ENCODE assay signal across 1 cellular context in the genomic region with DNA sequence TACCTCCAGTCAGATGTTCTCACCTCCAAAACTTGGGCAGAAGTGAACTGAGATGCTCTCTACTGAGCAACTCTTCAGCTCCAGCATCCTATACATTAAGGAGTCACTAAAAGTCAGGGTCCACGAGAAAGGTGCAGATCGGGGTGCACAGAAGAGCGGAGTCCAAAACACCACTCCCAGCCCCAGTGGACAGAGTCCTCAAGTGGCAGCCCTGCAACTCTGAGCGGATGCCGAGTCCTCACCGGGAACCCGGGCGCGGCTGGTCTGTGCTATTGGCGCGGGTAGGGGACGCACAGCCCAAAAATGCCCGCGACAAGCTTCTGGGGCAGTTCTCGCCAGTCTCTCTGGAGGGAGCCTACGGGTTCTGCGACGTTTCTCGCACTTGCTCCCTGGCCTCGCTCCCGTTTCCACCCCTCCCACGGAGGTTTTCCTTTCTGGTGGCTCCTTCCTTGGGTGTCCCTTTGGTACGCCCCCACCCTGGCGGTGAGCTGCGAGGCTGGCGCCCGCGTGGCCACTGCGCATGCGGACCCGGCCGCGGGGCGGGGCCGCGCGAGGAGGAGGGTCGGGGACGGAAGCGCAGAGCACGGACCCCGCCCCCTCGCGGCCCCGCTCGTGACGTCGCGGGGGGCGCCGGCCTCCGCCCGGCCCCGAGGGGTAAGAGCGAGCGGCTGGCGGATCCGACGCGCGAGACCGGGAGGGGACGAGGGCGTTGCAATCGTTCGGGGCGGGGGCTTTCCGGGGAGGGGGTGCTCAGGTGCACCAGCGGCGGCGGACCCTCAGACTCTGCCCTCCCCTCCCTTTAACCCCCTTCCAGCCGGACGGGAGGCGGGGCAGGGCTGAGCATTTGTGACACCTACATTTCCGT.
A peak's percentile ranks its signal among the peaks of the same experiment; 100 is the strongest.
TF ChIP-seq lines count a peak whose summit lies in the region.

A gene with protein sequence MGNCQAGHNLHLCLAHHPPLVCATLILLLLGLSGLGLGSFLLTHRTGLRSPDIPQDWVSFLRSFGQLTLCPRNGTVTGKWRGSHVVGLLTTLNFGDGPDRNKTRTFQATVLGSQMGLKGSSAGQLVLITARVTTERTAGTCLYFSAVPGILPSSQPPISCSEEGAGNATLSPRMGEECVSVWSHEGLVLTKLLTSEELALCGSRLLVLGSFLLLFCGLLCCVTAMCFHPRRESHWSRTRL (plus strand): TSS at position 601 of the 865 bp plus-strand sequence. CDS start 1,065 bp downstream, outside the sequence.

TF ChIP-seq in H1, 55 proteins besides CTCF, POLR2A, EP300 and RAD21 (continues in another document):
- TF ChIP-seq SIRT6 (IDR thresholded peaks at IDR 0.05; ENCODE audit: low read length) (no peak), CHD2 (IDR thresholded peaks at IDR 0.05; ENCODE audit: low read length) (no peak), PHF8 (conservative IDR thresholded peaks at IDR 0.05; ENCODE audit: low read depth, low read length) (peak; percentile 78; the same call in 1 of the 2 replicates), SIN3A (conservative IDR thresholded peaks at IDR 0.05 in 1 of 2, IDR thresholded peaks at IDR 0.05 in 1 of 2; ENCODE audit: low read depth in 1 of 2, low read length in 2 of 2) (peak in 1 of 2 experiments; percentile 33; a peak in 1 of 4 replicates), YY1 (IDR thresholded peaks at IDR 0.05; ENCODE audit: low read depth, low read length) (no peak), FOSL1 (IDR thresholded peaks at IDR 0.05; ENCODE audit: insufficient read depth, low read depth, low read length) (no peak), GABPA (IDR thresholded peaks at IDR 0.05; ENCODE audit: borderline replicate concordance, insufficient read depth, low read length) (no peak), EGR1 (IDR thresholded peaks at IDR 0.05; ENCODE audit: borderline replicate concordance, low read depth, low read length) (no peak), BACH1 (IDR thresholded peaks at IDR 0.05; ENCODE audit: low read length) (peak; percentile 69), CREB1 (IDR thresholded peaks at IDR 0.05) (peak; percentile 75), SIX5 (IDR thresholded peaks at IDR 0.05; ENCODE audit: low read depth, low read length) (no peak), SP4 (IDR thresholded peaks at IDR 0.05; ENCODE audit: low read length) (no peak), POU5F1 (IDR thresholded peaks at IDR 0.05; ENCODE audit: low read depth, low read length) (no peak), EZH2 (IDR thresholded peaks at IDR 0.05; ENCODE audit: low read depth, low read length, severe bottlenecking) (no peak), CBX5 (IDR thresholded peaks at IDR 0.05; ENCODE audit: low read depth, low read length) (no peak), NRF1 (IDR thresholded peaks at IDR 0.05; ENCODE audit: low read depth, low read length) (peak; percentile 83), TAF7 (optimal IDR thresholded peaks at IDR 0.05; ENCODE audit: borderline replicate concordance, low read depth, low read length) (no peak), MAFK (IDR thresholded peaks at IDR 0.05; ENCODE audit: low read depth, low read length) (no peak), TBP (IDR thresholded peaks at IDR 0.05; ENCODE audit: low read depth, low read length) (peak; percentile 70), TEAD4 (IDR thresholded peaks at IDR 0.05; ENCODE audit: low read depth, low read length) (no peak), KDM1A (IDR thresholded peaks at IDR 0.05; ENCODE audit: borderline replicate concordance, low read length) (no peak), KDM4A (IDR thresholded peaks at IDR 0.05; ENCODE audit: low read depth, low read length, severe bottlenecking) (peak; percentile 83), HDAC6 (IDR thresholded peaks at IDR 0.05; ENCODE audit: low read depth, low read length) (no peak), ZNF274 (IDR thresholded peaks at IDR 0.05; ENCODE audit: borderline replicate concordance, extremely low read depth, low read length) (no peak), TCF12 (IDR thresholded peaks at IDR 0.05; ENCODE audit: low read depth, low read length) (no peak), JUND (IDR thresholded peaks at IDR 0.05; ENCODE audit: low read length) (peak; percentile 88), NANOG (IDR thresholded peaks at IDR 0.05; ENCODE audit: insufficient read depth, low read depth, low read length, poor library complexity, severe bottlenecking) (no peak), CTBP2 (IDR thresholded peaks at IDR 0.05; ENCODE audit: borderline replicate concordance, insufficient read depth, insufficient read length, low read length) (no peak), RNF2 (IDR thresholded peaks at IDR 0.05; ENCODE audit: borderline replicate concordance, low read depth, low read length, missing control alignments, poor library complexity, severe bottlenecking) (no peak), KDM5A (IDR thresholded peaks at IDR 0.05; ENCODE audit: low read length) (no peak), BRCA1 (IDR thresholded peaks at IDR 0.05; ENCODE audit: low read depth, low read length) (no peak), GTF2F1 (IDR thresholded peaks at IDR 0.05; ENCODE audit: borderline replicate concordance, low read depth, low read length) (no peak), CEBPB (IDR thresholded peaks at IDR 0.05; ENCODE audit: low read depth, low read length) (no peak), CHD1 (IDR thresholded peaks at IDR 0.05; ENCODE audit: low read depth, low read length) (peak; percentile 83), HDAC2 (IDR thresholded peaks at IDR 0.05; ENCODE audit: borderline replicate concordance in 1 of 2, low read depth in 2 of 2, low read length in 2 of 2) (0 out of 4 replicates have a peak, but pooled peaks of 1 of the 2 experiments have one; percentile 25), RXRA (IDR thresholded peaks at IDR 0.05; ENCODE audit: insufficient read depth, low read depth, low read length) (no peak), ASH2L (IDR thresholded peaks at IDR 0.05; ENCODE audit: low read length) (peak; percentile 49), SP2 (IDR thresholded peaks at IDR 0.05; ENCODE audit: low read length) (no peak), JUN (IDR thresholded peaks at IDR 0.05; ENCODE audit: low read depth, low read length) (no peak), SAP30 (IDR thresholded peaks at IDR 0.05; ENCODE audit: insufficient read depth, insufficient replicate concordance, low read length) (no peak), RFX5 (IDR thresholded peaks at IDR 0.05; ENCODE audit: borderline replicate concordance, low read depth, low read length) (no peak), SP1 (IDR thresholded peaks at IDR 0.05; ENCODE audit: low read depth, low read length) (no peak), SRF (IDR thresholded peaks at IDR 0.05; ENCODE audit: low read depth, low read length) (no peak), CBX8 (IDR thresholded peaks at IDR 0.05; ENCODE audit: borderline replicate concordance, low read depth, low read length) (no peak), RBBP5 (IDR thresholded peaks at IDR 0.05; ENCODE audit: borderline replicate concordance, low read depth, low read length) (peak; percentile 17; the same call in 1 of the 2 replicates), TAF1 (IDR thresholded peaks at IDR 0.05; ENCODE audit: low read depth, low read length) (peak; percentile 85)
- TF ChIP-seq, protein P1, sequence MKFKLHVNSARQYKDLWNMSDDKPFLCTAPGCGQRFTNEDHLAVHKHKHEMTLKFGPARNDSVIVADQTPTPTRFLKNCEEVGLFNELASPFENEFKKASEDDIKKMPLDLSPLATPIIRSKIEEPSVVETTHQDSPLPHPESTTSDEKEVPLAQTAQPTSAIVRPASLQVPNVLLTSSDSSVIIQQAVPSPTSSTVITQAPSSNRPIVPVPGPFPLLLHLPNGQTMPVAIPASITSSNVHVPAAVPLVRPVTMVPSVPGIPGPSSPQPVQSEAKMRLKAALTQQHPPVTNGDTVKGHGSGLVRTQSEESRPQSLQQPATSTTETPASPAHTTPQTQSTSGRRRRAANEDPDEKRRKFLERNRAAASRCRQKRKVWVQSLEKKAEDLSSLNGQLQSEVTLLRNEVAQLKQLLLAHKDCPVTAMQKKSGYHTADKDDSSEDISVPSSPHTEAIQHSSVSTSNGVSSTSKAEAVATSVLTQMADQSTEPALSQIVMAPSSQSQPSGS (IDR thresholded peaks at IDR 0.05; ENCODE audit: low read length), result no peak
- TF ChIP-seq, protein P2, sequence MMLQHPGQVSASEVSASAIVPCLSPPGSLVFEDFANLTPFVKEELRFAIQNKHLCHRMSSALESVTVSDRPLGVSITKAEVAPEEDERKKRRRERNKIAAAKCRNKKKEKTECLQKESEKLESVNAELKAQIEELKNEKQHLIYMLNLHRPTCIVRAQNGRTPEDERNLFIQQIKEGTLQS (IDR thresholded peaks at IDR 0.05; ENCODE audit: insufficient read depth, low read depth, low read length), result no peak
- TF ChIP-seq, protein P3, sequence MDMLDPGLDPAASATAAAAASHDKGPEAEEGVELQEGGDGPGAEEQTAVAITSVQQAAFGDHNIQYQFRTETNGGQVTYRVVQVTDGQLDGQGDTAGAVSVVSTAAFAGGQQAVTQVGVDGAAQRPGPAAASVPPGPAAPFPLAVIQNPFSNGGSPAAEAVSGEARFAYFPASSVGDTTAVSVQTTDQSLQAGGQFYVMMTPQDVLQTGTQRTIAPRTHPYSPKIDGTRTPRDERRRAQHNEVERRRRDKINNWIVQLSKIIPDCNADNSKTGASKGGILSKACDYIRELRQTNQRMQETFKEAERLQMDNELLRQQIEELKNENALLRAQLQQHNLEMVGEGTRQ (IDR thresholded peaks at IDR 0.05; ENCODE audit: low read length), result no peak
- TF ChIP-seq, protein P4, sequence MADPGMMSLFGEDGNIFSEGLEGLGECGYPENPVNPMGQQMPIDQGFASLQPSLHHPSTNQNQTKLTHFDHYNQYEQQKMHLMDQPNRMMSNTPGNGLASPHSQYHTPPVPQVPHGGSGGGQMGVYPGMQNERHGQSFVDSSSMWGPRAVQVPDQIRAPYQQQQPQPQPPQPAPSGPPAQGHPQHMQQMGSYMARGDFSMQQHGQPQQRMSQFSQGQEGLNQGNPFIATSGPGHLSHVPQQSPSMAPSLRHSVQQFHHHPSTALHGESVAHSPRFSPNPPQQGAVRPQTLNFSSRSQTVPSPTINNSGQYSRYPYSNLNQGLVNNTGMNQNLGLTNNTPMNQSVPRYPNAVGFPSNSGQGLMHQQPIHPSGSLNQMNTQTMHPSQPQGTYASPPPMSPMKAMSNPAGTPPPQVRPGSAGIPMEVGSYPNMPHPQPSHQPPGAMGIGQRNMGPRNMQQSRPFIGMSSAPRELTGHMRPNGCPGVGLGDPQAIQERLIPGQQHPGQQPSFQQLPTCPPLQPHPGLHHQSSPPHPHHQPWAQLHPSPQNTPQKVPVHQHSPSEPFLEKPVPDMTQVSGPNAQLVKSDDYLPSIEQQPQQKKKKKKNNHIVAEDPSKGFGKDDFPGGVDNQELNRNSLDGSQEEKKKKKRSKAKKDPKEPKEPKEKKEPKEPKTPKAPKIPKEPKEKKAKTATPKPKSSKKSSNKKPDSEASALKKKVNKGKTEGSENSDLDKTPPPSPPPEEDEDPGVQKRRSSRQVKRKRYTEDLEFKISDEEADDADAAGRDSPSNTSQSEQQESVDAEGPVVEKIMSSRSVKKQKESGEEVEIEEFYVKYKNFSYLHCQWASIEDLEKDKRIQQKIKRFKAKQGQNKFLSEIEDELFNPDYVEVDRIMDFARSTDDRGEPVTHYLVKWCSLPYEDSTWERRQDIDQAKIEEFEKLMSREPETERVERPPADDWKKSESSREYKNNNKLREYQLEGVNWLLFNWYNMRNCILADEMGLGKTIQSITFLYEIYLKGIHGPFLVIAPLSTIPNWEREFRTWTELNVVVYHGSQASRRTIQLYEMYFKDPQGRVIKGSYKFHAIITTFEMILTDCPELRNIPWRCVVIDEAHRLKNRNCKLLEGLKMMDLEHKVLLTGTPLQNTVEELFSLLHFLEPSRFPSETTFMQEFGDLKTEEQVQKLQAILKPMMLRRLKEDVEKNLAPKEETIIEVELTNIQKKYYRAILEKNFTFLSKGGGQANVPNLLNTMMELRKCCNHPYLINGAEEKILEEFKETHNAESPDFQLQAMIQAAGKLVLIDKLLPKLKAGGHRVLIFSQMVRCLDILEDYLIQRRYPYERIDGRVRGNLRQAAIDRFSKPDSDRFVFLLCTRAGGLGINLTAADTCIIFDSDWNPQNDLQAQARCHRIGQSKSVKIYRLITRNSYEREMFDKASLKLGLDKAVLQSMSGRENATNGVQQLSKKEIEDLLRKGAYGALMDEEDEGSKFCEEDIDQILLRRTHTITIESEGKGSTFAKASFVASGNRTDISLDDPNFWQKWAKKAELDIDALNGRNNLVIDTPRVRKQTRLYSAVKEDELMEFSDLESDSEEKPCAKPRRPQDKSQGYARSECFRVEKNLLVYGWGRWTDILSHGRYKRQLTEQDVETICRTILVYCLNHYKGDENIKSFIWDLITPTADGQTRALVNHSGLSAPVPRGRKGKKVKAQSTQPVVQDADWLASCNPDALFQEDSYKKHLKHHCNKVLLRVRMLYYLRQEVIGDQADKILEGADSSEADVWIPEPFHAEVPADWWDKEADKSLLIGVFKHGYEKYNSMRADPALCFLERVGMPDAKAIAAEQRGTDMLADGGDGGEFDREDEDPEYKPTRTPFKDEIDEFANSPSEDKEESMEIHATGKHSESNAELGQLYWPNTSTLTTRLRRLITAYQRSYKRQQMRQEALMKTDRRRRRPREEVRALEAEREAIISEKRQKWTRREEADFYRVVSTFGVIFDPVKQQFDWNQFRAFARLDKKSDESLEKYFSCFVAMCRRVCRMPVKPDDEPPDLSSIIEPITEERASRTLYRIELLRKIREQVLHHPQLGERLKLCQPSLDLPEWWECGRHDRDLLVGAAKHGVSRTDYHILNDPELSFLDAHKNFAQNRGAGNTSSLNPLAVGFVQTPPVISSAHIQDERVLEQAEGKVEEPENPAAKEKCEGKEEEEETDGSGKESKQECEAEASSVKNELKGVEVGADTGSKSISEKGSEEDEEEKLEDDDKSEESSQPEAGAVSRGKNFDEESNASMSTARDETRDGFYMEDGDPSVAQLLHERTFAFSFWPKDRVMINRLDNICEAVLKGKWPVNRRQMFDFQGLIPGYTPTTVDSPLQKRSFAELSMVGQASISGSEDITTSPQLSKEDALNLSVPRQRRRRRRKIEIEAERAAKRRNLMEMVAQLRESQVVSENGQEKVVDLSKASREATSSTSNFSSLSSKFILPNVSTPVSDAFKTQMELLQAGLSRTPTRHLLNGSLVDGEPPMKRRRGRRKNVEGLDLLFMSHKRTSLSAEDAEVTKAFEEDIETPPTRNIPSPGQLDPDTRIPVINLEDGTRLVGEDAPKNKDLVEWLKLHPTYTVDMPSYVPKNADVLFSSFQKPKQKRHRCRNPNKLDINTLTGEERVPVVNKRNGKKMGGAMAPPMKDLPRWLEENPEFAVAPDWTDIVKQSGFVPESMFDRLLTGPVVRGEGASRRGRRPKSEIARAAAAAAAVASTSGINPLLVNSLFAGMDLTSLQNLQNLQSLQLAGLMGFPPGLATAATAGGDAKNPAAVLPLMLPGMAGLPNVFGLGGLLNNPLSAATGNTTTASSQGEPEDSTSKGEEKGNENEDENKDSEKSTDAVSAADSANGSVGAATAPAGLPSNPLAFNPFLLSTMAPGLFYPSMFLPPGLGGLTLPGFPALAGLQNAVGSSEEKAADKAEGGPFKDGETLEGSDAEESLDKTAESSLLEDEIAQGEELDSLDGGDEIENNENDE (IDR thresholded peaks at IDR 0.05; ENCODE audit: insufficient replicate concordance, low read length), result no peak
- TF ChIP-seq, protein P5, sequence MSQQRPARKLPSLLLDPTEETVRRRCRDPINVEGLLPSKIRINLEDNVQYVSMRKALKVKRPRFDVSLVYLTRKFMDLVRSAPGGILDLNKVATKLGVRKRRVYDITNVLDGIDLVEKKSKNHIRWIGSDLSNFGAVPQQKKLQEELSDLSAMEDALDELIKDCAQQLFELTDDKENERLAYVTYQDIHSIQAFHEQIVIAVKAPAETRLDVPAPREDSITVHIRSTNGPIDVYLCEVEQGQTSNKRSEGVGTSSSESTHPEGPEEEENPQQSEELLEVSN (IDR thresholded peaks at IDR 0.05), result peak; percentile 80
- TF ChIP-seq, protein P6, sequence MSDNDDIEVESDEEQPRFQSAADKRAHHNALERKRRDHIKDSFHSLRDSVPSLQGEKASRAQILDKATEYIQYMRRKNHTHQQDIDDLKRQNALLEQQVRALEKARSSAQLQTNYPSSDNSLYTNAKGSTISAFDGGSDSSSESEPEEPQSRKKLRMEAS (IDR thresholded peaks at IDR 0.05), result peak; percentile 62; the same call in 1 of the 2 replicates
